17 cellular contexts compared by ENCODE assay signal in genomic region chr2:106181064-106181463, GRCh38. TPM values are rescaled to one million over a fixed set of nuclear protein-coding genes. Genes with fewer than 3 reads are reported as not detected.
DNase-seq lines count a peak whose midpoint lies in the region; ATAC-seq, FAIRE-seq and TF ChIP-seq lines count a peak whose summit lies in the region.
"Had no signal": no experiment of that assay in that cellular context is flagged by ENCODE, and none has a peak within 500 bp of the region (broad histone marks: within the 10 kb centered on the region; RNA-seq: fewer than 3 reads in every experiment).

No MANE protein-coding gene starts in this region.

- H2BK15ac ChIP-seq in H1 (ENCODE audit: low read length), result no peak overlapping the region

- H3K9ac ChIP-seq in HepG2 (ENCODE audit: insufficient read depth, low read depth, low read length) (no peak overlapping the region), H1 (replicated peaks in 1 of 4; ENCODE audit: extremely low read depth in 1 of 4, low read depth in 3 of 4, low read length in 3 of 4) (no peak overlapping the region)

- CTCF ChIA-PET in HepG2 (lab: Yijun Ruan, JAX; ENCODE audit: low intra/inter-chr PET ratio, low total read pairs), result no interaction called here
- CTCF ChIA-PET in HEK293T (lab: Yijun Ruan, JAX), result no interaction called here
- CTCF ChIA-PET in H1 (lab: Charles Lee; ENCODE audit: partially characterized antibody), result interaction anchor here (1.6 kb wide), 1 partner anchor 15 kb away, joined by 5 read pairs; no protein-coding TSS in a partner anchor

- H4K8ac ChIP-seq in H1 (ENCODE audit: extremely low read depth, insufficient read depth, low read length), result peak overlapping the region; percentile 35; the same call in 1 of the 2 replicates

- H2BK120ac ChIP-seq in H1 (replicated peaks; ENCODE audit: low read depth, low read length), result no peak overlapping the region

- peaks cover 16% of the 10 kb centered on the region for H3K79me1 ChIP-seq in H1 (ENCODE audit: low read depth, low read length)

- no peak overlapping the region for H4K5ac ChIP-seq in H1 (ENCODE audit: insufficient read length, low read depth, low read length)

- H2BK20ac ChIP-seq in H1 (ENCODE audit: low read length), result no peak overlapping the region

- H3K56ac ChIP-seq in H1 (replicated peaks; ENCODE audit: insufficient read length, low read depth, low read length), result no peak overlapping the region

- H3K4me2 ChIP-seq in HepG2 (ENCODE audit: low read depth, low read length) (peak overlapping the region; percentile 13), H1 (ENCODE audit: insufficient read depth in 1 of 2, low read depth in 2 of 2, low read length in 2 of 2) (no peak overlapping the region)

- no peak overlapping the region for H3K14ac ChIP-seq in H1 (ENCODE audit: insufficient read length)

- H3K36me3 ChIP-seq in HepG2 (replicated peaks in 1 of 2; ENCODE audit: control insufficient read depth in 1 of 2, insufficient read depth in 2 of 2, low read length in 2 of 2), result peaks cover 8 to 14% of the 10 kb centered on the region in 2 experiments; a peak in 3 of 5 replicates
- no peaks in the 10 kb centered on the region for H3K36me3 ChIP-seq in right lobe of liver
- no peaks in the 10 kb centered on the region for H3K36me3 ChIP-seq in H1 (ENCODE audit: control insufficient read depth in 2 of 4, insufficient read depth in 4 of 4, low read length in 3 of 4)
- H3K36me3 ChIP-seq: BE2C had no signal

- H3K4me1 ChIP-seq in HepG2 (ENCODE audit: insufficient read depth, low read length) (peaks cover 37% of the 10 kb centered on the region), right lobe of liver (no peaks in the 10 kb centered on the region), H1 (replicated peaks in 1 of 4; ENCODE audit: control insufficient read depth in 3 of 4, insufficient read depth in 4 of 4, low read length in 3 of 4) (peaks cover 0 to 9% (median 4%) of the 10 kb centered on the region in 4 experiments; a peak in 4 of 7 replicates)
- H3K4me1 ChIP-seq: BE2C had no signal

- TF ChIP-seq CTCF in HepG2 (CRISPR knock-in tag; IDR thresholded peaks at IDR 0.05) (no peak), right lobe of liver (IDR thresholded peaks at IDR 0.05) (no peak), H1 (IDR thresholded peaks at IDR 0.05; ENCODE audit: control extremely low read depth in 1 of 3, insufficient read depth in 1 of 3, low read depth in 1 of 3, low read length in 3 of 3) (no peak)

- in situ Hi-C loops in HepG2 (cut with HindIII; ENCODE audit: extremely low pct_ligation_motif_present, low pct_unique_long_range_greater_than_20kb), result loop anchor here (10.0 to 25.0 kb wide), 2 partner anchors 56 to 844 kb away; partner anchors contain the start of genes C2orf49 and TGFBRAP1

- H2AFZ ChIP-seq in HepG2 (ENCODE audit: low read length) (no peak overlapping the region), H1 (ENCODE audit: low read length) (no peak overlapping the region)

- peaks cover 70% of the 10 kb centered on the region for H3K79me2 ChIP-seq in HepG2 (ENCODE audit: insufficient read depth, low read length)
- peaks cover 8 to 95% of the 10 kb centered on the region in 2 experiments for H3K79me2 ChIP-seq in H1 (ENCODE audit: control insufficient read depth in 1 of 2, insufficient read depth in 2 of 2, low read length in 2 of 2)

- FAIRE-seq in HepG2 (lab: Jason Lieb, UNC) (no peak), H1 (lab: Jason Lieb, UNC) (no peak)
- FAIRE-seq: GM12892, GM18507 had no signal

- TF ChIP-seq POLR2A in HepG2 (IDR thresholded peaks at IDR 0.05; ENCODE audit: insufficient read depth in 1 of 2, low read depth in 2 of 2, low read length in 2 of 2) (no peak), right lobe of liver (IDR thresholded peaks at IDR 0.05) (no peak), H1 (IDR thresholded peaks at IDR 0.05; ENCODE audit: control extremely low read depth in 1 of 2, low read depth in 2 of 2, low read length in 2 of 2) (no peak)

- 88% methylated on average over 10 of the region's 10 CpGs for WGBS in HepG2 (ENCODE audit: low lambda C conversion rate)
- 98% methylated on average over 10 of the region's 10 CpGs for WGBS in right lobe of liver (ENCODE audit: insufficient coverage, low coverage, low lambda C conversion rate, missing lambda C conversion rate)
- WGBS in H1 (ENCODE audit: extremely low coverage in 1 of 2, insufficient coverage in 1 of 2, insufficient read length in 1 of 2, insufficient replicate concordance in 2 of 2, low coverage in 1 of 2, low lambda C conversion rate in 2 of 2, missing lambda C conversion rate in 1 of 2), 2 experiments, result 91% methylated on average over 10 of the region's 10 CpGs; no CpG with 5 or more reads in 1 of the 2 experiments

- H3K18ac ChIP-seq in H1 (ENCODE audit: extremely low read depth, low read length), result no peak overlapping the region

- no peak overlapping the region for H2AK5ac ChIP-seq in H1 (ENCODE audit: low read depth, low read length)

- H4K20me1 ChIP-seq in HepG2 (ENCODE audit: insufficient read depth, low read length) (peaks cover 4% of the 10 kb centered on the region; the same call in 1 of the 2 replicates), H1 (replicated peaks in 1 of 2; ENCODE audit: control insufficient read depth in 1 of 2, insufficient read depth in 2 of 2, low read length in 2 of 2) (peaks cover 5 to 18% of the 10 kb centered on the region in 2 experiments)

- no peak for TF ChIP-seq EP300 in HepG2 (IDR thresholded peaks at IDR 0.05; ENCODE audit: low read depth in 2 of 2, low read length in 2 of 2)
- no peak for TF ChIP-seq EP300 in HepG2 (CRISPR knock-in tag; IDR thresholded peaks at IDR 0.05; ENCODE audit: borderline replicate concordance)
- no peak for TF ChIP-seq EP300 in H1 (IDR thresholded peaks at IDR 0.05; ENCODE audit: borderline replicate concordance in 1 of 2, low read depth in 2 of 2, low read length in 2 of 2)

- peak overlapping the region; percentile 4 for H3K27ac ChIP-seq in HepG2 (ENCODE audit: extremely low read length, insufficient read depth, low read length)
- H3K27ac ChIP-seq in right lobe of liver, result no peak overlapping the region
- H3K27ac ChIP-seq in H1 (ENCODE audit: low read depth, low read length), result no peak overlapping the region

- TF ChIP-seq RAD21 in HepG2 (CRISPR knock-in tag; IDR thresholded peaks at IDR 0.05) (no peak), H1 (IDR thresholded peaks at IDR 0.05 in 1 of 2, conservative IDR thresholded peaks at IDR 0.05 in 1 of 2; ENCODE audit: low read depth in 2 of 2, low read length in 2 of 2) (no peak)

- POLR2A ChIA-PET in HepG2 (lab: Yijun Ruan, JAX) (interaction anchor here (1.2 kb wide), 1 partner anchor 12 kb away, joined by 4 read pairs; no protein-coding TSS in a partner anchor), HEK293T (lab: Yijun Ruan, JAX) (interaction anchor here (1.2 kb wide), 1 partner anchor 14 kb away, joined by 4 read pairs; no protein-coding TSS in a partner anchor), H1 (lab: Charles Lee; ENCODE audit: partially characterized antibody) (no interaction called here)

- no peak overlapping the region for H3K23ac ChIP-seq in H1 (ENCODE audit: insufficient read length)

- ATAC-seq in HepG2 (peak; percentile 45), right lobe of liver (no peak)

- BruUV-seq in HepG2 (replicated peaks; lab: Mats Ljungman, UMichigan), result no TSS peak

- H3K4me3 ChIP-seq in HepG2 (replicated peaks in 1 of 3; ENCODE audit: insufficient read depth in 1 of 3, low read depth in 2 of 3, low read length in 3 of 3), result no peak overlapping the region
- H3K4me3 ChIP-seq in right lobe of liver, result no peak overlapping the region
- no peak overlapping the region for H3K4me3 ChIP-seq in H1 (ENCODE audit: extremely low read depth in 1 of 4, insufficient read depth in 2 of 4, low read depth in 3 of 4, low read length in 4 of 4)

- H2BK5ac ChIP-seq in H1 (ENCODE audit: low read depth, low read length), result no peak overlapping the region

- no peaks in the 10 kb centered on the region for H3K9me3 ChIP-seq in HepG2 (ENCODE audit: low read length)
- H3K9me3 ChIP-seq in right lobe of liver, result no peaks in the 10 kb centered on the region
- no peaks in the 10 kb centered on the region for H3K9me3 ChIP-seq in H1 (ENCODE audit: insufficient read depth in 2 of 2, low read depth in 1 of 2, low read length in 1 of 2)
- H3K9me3 ChIP-seq: BE2C had no signal

- DNase-seq in HepG2 (ENCODE audit: low spot score) (no peak), right lobe of liver (no peak), HEK293T (ENCODE audit: extremely low spot score) (no peak), H1 (ENCODE audit: low read depth in 1 of 2, low spot score in 2 of 2) (no peak)
- DNase-seq in stimulated activated CD4-positive, alpha-beta T cell treated with anti-CD3 and anti-CD28 coated beads, Interleukin-1b, Interleukin-23, amount 100 ng/mL, for 48 hours, result no peak
- DNase-seq in activated T-cell treated with anti-CD3 and anti-CD28 coated beads, Interleukin-2, amount 50 U/mL, for 48 hours, result no peak
- DNase-seq in activated CD8-positive, alpha-beta memory T cell treated with anti-CD3 and anti-CD28 coated beads for 24 hours, result no peak
- DNase-seq: ACHN; BE2C; CD4-positive, alpha-beta memory T cell; DMS153; DMS79; GDM1; GOT3; H9 had no signal

- H3K27me3 ChIP-seq in HepG2 (ENCODE audit: control insufficient read depth in 1 of 2, insufficient read depth in 2 of 2, low read length in 2 of 2), result no peaks in the 10 kb centered on the region
- H3K27me3 ChIP-seq in right lobe of liver, result no peaks in the 10 kb centered on the region
- no peaks in the 10 kb centered on the region for H3K27me3 ChIP-seq in H1 (replicated peaks in 1 of 4; ENCODE audit: control insufficient read depth in 3 of 4, extremely low read depth in 1 of 4, insufficient read depth in 3 of 4, low read length in 3 of 4)
- H3K27me3 ChIP-seq: BE2C had no signal

- H3K4ac ChIP-seq in H1 (replicated peaks; ENCODE audit: insufficient read length, low read depth, low read length), result no peak overlapping the region

- no peak overlapping the region for H2BK12ac ChIP-seq in H1 (ENCODE audit: low read depth, low read length)

- intact Hi-C loops in HepG2 (cut with micrococcal nuclease; ENCODE audit: unreplicated experiment) (no loop called here), right lobe of liver (cut with DNase I) (no loop called here)

- no peaks in the 10 kb centered on the region for H3K23me2 ChIP-seq in H1 (ENCODE audit: low read depth, low read length)

- H4K91ac ChIP-seq in H1 (replicated peaks; ENCODE audit: insufficient read length, low read length), result no peak overlapping the region

RNA-seq across cellular contexts. Expression of gene UXS1, which starts 13.0 kb away (rescaled TPM):
- total RNA-seq in HepG2 (2016; rRNA removed; fragmentation: Illumina TruSeq; extraction: Trizol), result 35.4 and 53.3 TPM in 2 replicates
- 213 and 242 TPM in 2 replicates for total RNA-seq in HepG2 (2016; cell fraction: cytosol; rRNA removed; fragmentation: Illumina TruSeq; extraction: Trizol; ENCODE audit: low read depth)
- total RNA-seq in HepG2 (2016; cell fraction: insoluble cytoplasmic fraction; rRNA removed; fragmentation: Illumina TruSeq; extraction: Trizol), result 35.4 and 55.0 TPM in 2 replicates
- total RNA-seq in HepG2 (2016; cell fraction: membrane; rRNA removed; fragmentation: Illumina TruSeq; extraction: Trizol), result 82.8 and 94.5 TPM in 2 replicates
- 81.3 and 87.6 TPM in 2 replicates for total RNA-seq in HepG2 (2016; cell fraction: nucleus; rRNA removed; fragmentation: Illumina TruSeq; extraction: Trizol)
- polyA plus RNA-seq in HepG2 (2011; rRNA removed), result 110 and 117 TPM in 2 replicates
- polyA plus RNA-seq in HepG2 (2011; cell fraction: cytosol; rRNA removed), result 84.0 and 87.5 TPM in 2 replicates
- polyA plus RNA-seq in HepG2 (2011; cell fraction: nucleus; rRNA removed), result 63.2 and 66.8 TPM in 2 replicates
- polyA plus RNA-seq in HepG2 (2012), result 66.7 and 76.7 TPM in 2 replicates
- polyA plus RNA-seq in HepG2 (2016; cell fraction: cytosol; fragmentation: Illumina TruSeq; extraction: Trizol; ENCODE audit: low read depth), result 24.5 and 28.9 TPM in 2 replicates
- 51.5 and 54.9 TPM in 2 replicates for polyA plus RNA-seq in HepG2 (2016; cell fraction: insoluble cytoplasmic fraction; fragmentation: Illumina TruSeq; extraction: Trizol; ENCODE audit: low read depth)
- 39.9 TPM in 2 replicates for polyA plus RNA-seq in HepG2 (2016; cell fraction: membrane; fragmentation: Illumina TruSeq; extraction: Trizol; ENCODE audit: low read depth)
- 128 and 133 TPM in 2 replicates for polyA plus RNA-seq in HepG2 (2016; cell fraction: nucleus; fragmentation: Illumina TruSeq; extraction: Trizol; ENCODE audit: insufficient read depth, low read depth)
- polyA minus RNA-seq in HepG2 (2011; rRNA and poly(A)+ RNA removed; ENCODE audit: low replicate concordance), result 33.9 and 171 TPM in 2 replicates
- 65.9 and 83.0 TPM in 2 replicates for polyA minus RNA-seq in HepG2 (2011; cell fraction: cytosol; rRNA and poly(A)+ RNA removed)
- 109 TPM in 2 replicates for polyA minus RNA-seq in HepG2 (2011; cell fraction: nucleus; rRNA and poly(A)+ RNA removed)
- 10 to 100 TPM in 5 of 6 experiments, 1 to 10 TPM in 1; 8.2 to 56.2 (median 14.0) TPM for total RNA-seq in right lobe of liver
- total RNA-seq in H1 (2021; fragmentation: NEBNext Ultra II Directional; extraction: Animal tissue kit (Norgen Biotek cat#: 25700)), result 60.9 and 63.4 TPM in 2 replicates
- polyA plus RNA-seq in H1 (2011; rRNA removed), result 43.8 and 44.5 TPM in 2 replicates
- 51.9 TPM for polyA plus RNA-seq in H1 (2011; cell fraction: cytosol; rRNA removed)
- 81.3 TPM for polyA plus RNA-seq in H1 (2011; cell fraction: nucleus; rRNA removed)
- polyA plus RNA-seq in H1 (2012, experiment 1 of 2), result 50.4 to 58.6 TPM (median 54.2 TPM) in 4 replicates
- 20.3 TPM for polyA plus RNA-seq in H1 (2012, experiment 2 of 2)
- 73.3 TPM for polyA plus RNA-seq in H1 (2013, experiment 1 of 2)
- 86.5 TPM for polyA plus RNA-seq in H1 (2013, experiment 2 of 2)
- polyA minus RNA-seq in H1 (2011; rRNA and poly(A)+ RNA removed), result 100 and 131 TPM in 2 replicates
- 47.3 TPM for polyA minus RNA-seq in H1 (2011; cell fraction: cytosol; rRNA and poly(A)+ RNA removed)
- 112 TPM for polyA minus RNA-seq in H1 (2011; cell fraction: nucleus; rRNA and poly(A)+ RNA removed)
